In the genomic region with DNA sequence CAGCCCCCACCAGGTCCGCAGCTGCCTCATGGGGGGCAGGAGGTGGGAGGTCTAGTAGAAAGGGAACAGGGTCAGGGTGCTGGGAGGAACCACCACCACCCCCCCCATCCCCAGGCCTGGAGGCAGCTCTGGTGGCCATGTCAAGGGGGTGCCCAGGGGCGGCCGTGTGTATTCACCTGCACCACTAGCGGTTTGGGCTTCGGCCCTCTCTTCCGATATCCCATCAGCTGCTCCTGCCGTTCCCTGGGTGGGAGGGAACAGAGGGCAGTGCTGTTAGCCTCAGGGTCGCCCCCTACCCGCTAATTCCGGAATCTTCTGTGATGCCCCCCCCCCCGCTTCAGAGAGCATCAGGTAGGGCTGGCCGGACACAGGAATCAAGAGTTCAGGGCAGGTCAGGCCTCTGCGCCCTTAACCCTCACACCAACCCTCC, we compare ENCODE assay signal across 15 cellular contexts. TPM values are rescaled to one million over a fixed set of nuclear protein-coding genes. Genes with fewer than 3 reads are reported as not detected.
A peak's percentile ranks its signal among the peaks of the same experiment; 100 is the strongest.
DNase-seq lines count a peak whose midpoint lies in the region; ATAC-seq and TF ChIP-seq lines count a peak whose summit lies in the region.
"Had no signal": no experiment of that assay in that cellular context is flagged by ENCODE, and none has a peak within 500 bp of the region (broad histone marks: within the 10 kb centered on the region; RNA-seq: fewer than 3 reads in every experiment).

No MANE protein-coding gene starts in this region.

- H3K4me3 ChIP-seq in NB4 (ENCODE audit: low read depth, low read length) = no peak overlapping the region
- H3K4me3 ChIP-seq: gastroesophageal sphincter had no signal

- H3K4me1 ChIP-seq in ES-I3 (ENCODE audit: insufficient read depth, low read length) = peaks cover 18% of the 10 kb centered on the region

- no peaks in the 10 kb centered on the region for H3K36me3 ChIP-seq in ES-I3 (ENCODE audit: insufficient read depth, low read length)

- TF ChIP-seq CTCF in NB4 (IDR thresholded peaks at IDR 0.05; ENCODE audit: low read depth, low read length) (no peak), glutamatergic neuron (IDR thresholded peaks at IDR 0.05; ENCODE audit: partially characterized antibody, unreplicated experiment) (no peak), progenitor cell of endocrine pancreas (IDR thresholded peaks at IDR 0.05; ENCODE audit: unreplicated experiment) (no peak)

- H3K9me3 Mint-ChIP-seq in glutamatergic neuron (ENCODE audit: unreplicated experiment) (peaks cover 5% of the 10 kb centered on the region), progenitor cell of endocrine pancreas (ENCODE audit: low read depth) (no peaks in the 10 kb centered on the region)
- H3K9me3 Mint-ChIP-seq: stimulated activated effector memory CD8-positive, alpha-beta T cell treated with anti-CD3 and anti-CD28 coated beads, Interleukin-12 subunit alpha, Interleukin-12 subunit beta, amount 100 ng/mL, for 72 hours; T-helper 1 cell treated with Interleukin-12 subunit alpha and Interleukin-12 subunit beta and Interleukin-4 antibody, amounts not matched to agents 30 μg/mL and 1 μg/mL, for 36 hours had no signal

- peak overlapping the region; percentile 46 for H3K4me3 Mint-ChIP-seq in glutamatergic neuron (ENCODE audit: unreplicated experiment)
- no peak overlapping the region for H3K4me3 Mint-ChIP-seq in progenitor cell of endocrine pancreas (ENCODE audit: low read depth)
- H3K4me3 Mint-ChIP-seq: stimulated activated effector memory CD8-positive, alpha-beta T cell treated with anti-CD3 and anti-CD28 coated beads, Interleukin-12 subunit alpha, Interleukin-12 subunit beta, amount 100 ng/mL, for 72 hours; T-helper 1 cell treated with Interleukin-12 subunit alpha and Interleukin-12 subunit beta and Interleukin-4 antibody, amounts not matched to agents 30 μg/mL and 1 μg/mL, for 36 hours had no signal

- no peaks in the 10 kb centered on the region for H3K9me3 ChIP-seq in ES-I3 (ENCODE audit: control insufficient read depth, insufficient read depth, low read length)
- H3K9me3 ChIP-seq: right lobe of liver, upper lobe of right lung had no signal

- peak; percentile 14 for DNase-seq in NB4 (ENCODE audit: low read depth)
- DNase-seq in glutamatergic neuron = peak; percentile 19
- DNase-seq in progenitor cell of endocrine pancreas (ENCODE audit: low spot score, unreplicated experiment) = no peak
- no peak for DNase-seq in HPDE6-E6E7 (ENCODE audit: extremely low spot score)
- no peak for DNase-seq in stimulated activated naive CD4-positive, alpha-beta T cell (lab: John Stamatoyannopoulos, UW)
- DNase-seq: activated CD4-positive, alpha-beta T cell treated with anti-CD3 and anti-CD28 coated beads for 4 hours; kidney glomerular epithelial cell; stimulated activated CD4-positive, alpha-beta T cell treated with anti-CD3 and anti-CD28 coated beads, Interleukin-4, amount 100 ng/mL, for 4 hours had no signal

- H3K36me3 Mint-ChIP-seq in glutamatergic neuron (ENCODE audit: unreplicated experiment) (no peaks in the 10 kb centered on the region), progenitor cell of endocrine pancreas (ENCODE audit: insufficient read depth) (peaks cover 6% of the 10 kb centered on the region)

- no peak for ATAC-seq in GM19452 (IDR thresholded peaks at IDR 0.05; ENCODE audit: unreplicated experiment)
- ATAC-seq: gastroesophageal sphincter; right lobe of liver; stimulated activated effector memory CD8-positive, alpha-beta T cell treated with anti-CD3 and anti-CD28 coated beads, Interleukin-12 subunit alpha, Interleukin-12 subunit beta, amount 100 ng/mL, for 72 hours had no signal

- no peak for TF ChIP-seq POLR2A in NB4 (IDR thresholded peaks at IDR 0.05; ENCODE audit: extremely low read depth, insufficient read length)

- H3K27ac Mint-ChIP-seq in glutamatergic neuron (ENCODE audit: unreplicated experiment) = no peak overlapping the region
- peak overlapping the region; percentile 24 for H3K27ac Mint-ChIP-seq in progenitor cell of endocrine pancreas
- H3K27ac Mint-ChIP-seq: stimulated activated effector memory CD8-positive, alpha-beta T cell treated with anti-CD3 and anti-CD28 coated beads, Interleukin-12 subunit alpha, Interleukin-12 subunit beta, amount 100 ng/mL, for 72 hours; T-helper 1 cell treated with Interleukin-12 subunit alpha and Interleukin-12 subunit beta and Interleukin-4 antibody, amounts not matched to agents 30 μg/mL and 1 μg/mL, for 36 hours had no signal

- H3K27me3 Mint-ChIP-seq in glutamatergic neuron (ENCODE audit: unreplicated experiment) (peaks cover 20% of the 10 kb centered on the region), progenitor cell of endocrine pancreas (peaks cover 35% of the 10 kb centered on the region)

- H3K9ac ChIP-seq in ES-I3 (ENCODE audit: low read depth, low read length) = peak overlapping the region; percentile 16; the same call in 1 of the 2 replicates

- H3K4me1 Mint-ChIP-seq in glutamatergic neuron (ENCODE audit: low read depth, unreplicated experiment) = peaks cover 9% of the 10 kb centered on the region
- H3K4me1 Mint-ChIP-seq in progenitor cell of endocrine pancreas (ENCODE audit: low read depth) = peaks cover 25% of the 10 kb centered on the region

RNA-seq across cellular contexts. Expression of a gene that starts 3.8 kb away (rescaled TPM):
- total RNA-seq in glutamatergic neuron (ENCODE audit: unreplicated experiment) = 19.3 TPM
- 22.8 and 24.2 TPM in 2 replicates for total RNA-seq in progenitor cell of endocrine pancreas

RNA-seq across cellular contexts. Expression of a gene that starts 38.6 kb away (rescaled TPM):
- total RNA-seq in glutamatergic neuron (ENCODE audit: unreplicated experiment) = 13.8 TPM
- total RNA-seq in progenitor cell of endocrine pancreas = 21.7 and 23.1 TPM in 2 replicates

RNA-seq across cellular contexts. Expression of a gene that starts 57.5 kb away (rescaled TPM):
- total RNA-seq in glutamatergic neuron (ENCODE audit: unreplicated experiment) (78.8 TPM), progenitor cell of endocrine pancreas (106 and 111 TPM in 2 replicates)

Comparison
In these comparisons a context has a peak if more than half of its experiments do, and no peak if none do; other contexts are left out.
1. DNase-seq: peak in NB4 (single experiment) and glutamatergic neuron (single experiment); none in progenitor cell of endocrine pancreas (single experiment), HPDE6-E6E7 (single experiment) and stimulated activated naive CD4-positive, alpha-beta T cell (0 of 6).